Comparison of ENCODE assay signal across 21 cellular contexts in the genomic region with DNA sequence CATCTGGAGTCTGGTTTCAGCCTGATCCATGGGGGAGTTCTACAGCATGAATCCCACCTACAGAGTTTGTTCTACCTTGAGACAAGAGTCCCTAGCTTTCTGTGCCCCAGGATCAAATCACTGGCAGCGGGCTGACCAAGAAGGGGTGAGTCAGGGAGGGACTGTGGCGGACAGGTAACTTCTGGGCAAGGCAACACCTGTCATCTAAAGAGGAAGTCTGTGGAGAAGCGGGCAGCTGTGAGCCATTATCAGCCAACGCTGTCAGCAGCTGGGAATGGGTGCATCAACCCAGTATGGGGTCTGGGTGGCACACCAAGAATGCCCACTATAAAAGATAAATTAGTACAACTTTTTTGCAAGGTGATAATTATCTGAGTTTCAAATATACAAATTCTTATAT. TPM values are rescaled to one million over a fixed set of nuclear protein-coding genes. Genes with fewer than 3 reads are reported as not detected.
DNase-seq lines count a peak whose midpoint lies in the region; ATAC-seq and TF ChIP-seq lines count a peak whose summit lies in the region.
"Had no signal": no experiment of that assay in that cellular context is flagged by ENCODE, and none has a peak within 500 bp of the region (broad histone marks: within the 10 kb centered on the region; RNA-seq: fewer than 3 reads in every experiment).

No MANE protein-coding gene starts in this region.

- H2AFZ ChIP-seq in neural progenitor cell (replicated peaks): no peak overlapping the region
- H2AFZ ChIP-seq: PC-9 had no signal

- peaks cover 20% of the 10 kb centered on the region for H3K9me3 Mint-ChIP-seq in neural progenitor cell

- no peaks in the 10 kb centered on the region for H4K20me1 ChIP-seq in neural progenitor cell (ENCODE audit: low read depth)

- H3K4me3 ChIP-seq in neural progenitor cell: no peak overlapping the region
- H3K4me3 ChIP-seq: PC-9, SK-N-MC had no signal

- H3K4me1 Mint-ChIP-seq in neural progenitor cell: no peaks in the 10 kb centered on the region
- H3K4me1 Mint-ChIP-seq: CD4-positive, CD25-positive, alpha-beta regulatory T cell had no signal

- no peak overlapping the region for H3K4me2 ChIP-seq in neural progenitor cell
- H3K4me2 ChIP-seq: PC-9 had no signal

- peaks cover 63% of the 10 kb centered on the region for H3K36me3 ChIP-seq in neural progenitor cell

- no peaks in the 10 kb centered on the region for H3F3A ChIP-seq in neural progenitor cell (ENCODE audit: low read depth)

- no peaks in the 10 kb centered on the region for H3K79me2 ChIP-seq in neural progenitor cell (ENCODE audit: low read depth)

- no peak overlapping the region for H3K9ac ChIP-seq in neural progenitor cell

- ATAC-seq in GM18519 (IDR thresholded peaks at IDR 0.05; ENCODE audit: low FRiP score, unreplicated experiment): no peak

- no peaks in the 10 kb centered on the region for H3K27me3 Mint-ChIP-seq in neural progenitor cell (ENCODE audit: insufficient read depth, low read depth)
- H3K27me3 Mint-ChIP-seq: CD4-positive, CD25-positive, alpha-beta regulatory T cell had no signal

- no peak overlapping the region for H3K27ac ChIP-seq in neural progenitor cell
- H3K27ac ChIP-seq: HL-60, PC-9, SK-N-MC had no signal

- TF ChIP-seq CTCF in neural progenitor cell (IDR thresholded peaks at IDR 0.05): no peak

- peaks cover 8% of the 10 kb centered on the region for H3K9me3 ChIP-seq in neural progenitor cell (ENCODE audit: low read depth)

- peaks cover 67% of the 10 kb centered on the region for H3K36me3 Mint-ChIP-seq in neural progenitor cell

- peak; percentile 67 for DNase-seq in DMS53 (lab: John Stamatoyannopoulos, UW)
- DNase-seq in NCI-H1417 (lab: John Stamatoyannopoulos, UW): peak in 2 of 3 experiments; percentile 56 to 82
- DNase-seq in NCI-H69 (lab: John Stamatoyannopoulos, UW): peak; percentile 89
- DNase-seq in neural progenitor cell (ENCODE audit: low spot score): no peak
- DNase-seq in glomerular visceral epithelial cell (ENCODE audit: extremely low spot score): no peak
- DNase-seq in NCI-H1105 (lab: John Stamatoyannopoulos, UW): no peak
- DNase-seq: CD4-positive, CD25-positive, alpha-beta regulatory T cell; GDM1; GOT3; HCEC 1CT; KBM-7; NCI-H1092; NCI-H1694 treated with DMSO at 0.1 percent for 48 hours; NCI-H524; PC-9; RPMI8226; SHP77; SW 1271 had no signal

- no peaks in the 10 kb centered on the region for H3K27me3 ChIP-seq in neural progenitor cell

- H3K27ac Mint-ChIP-seq in neural progenitor cell: peak overlapping the region; percentile 4

- no peak overlapping the region for H3K4me3 Mint-ChIP-seq in neural progenitor cell
- H3K4me3 Mint-ChIP-seq: CD4-positive, CD25-positive, alpha-beta regulatory T cell had no signal

- no peaks in the 10 kb centered on the region for H3K4me1 ChIP-seq in neural progenitor cell

RNA-seq across cellular contexts. Expression of a gene that starts 45.9 kb away (rescaled TPM):
- 72.2 and 86.3 TPM in 2 replicates for total RNA-seq in neural progenitor cell (ENCODE audit: low replicate concordance)

RNA-seq across cellular contexts. Expression of a gene that starts 47.7 kb away (rescaled TPM):
- total RNA-seq in neural progenitor cell (ENCODE audit: low replicate concordance): 51.0 and 61.9 TPM in 2 replicates

Comparison
In these comparisons a context has a peak if more than half of its experiments do, and no peak if none do; other contexts are left out.
1. DNase-seq: peak in DMS53 (single experiment), NCI-H1417 (2 of 3) and NCI-H69 (single experiment); none in neural progenitor cell (single experiment), glomerular visceral epithelial cell (single experiment) and NCI-H1105 (single experiment).